ENCODE assay signal across 25 cellular contexts in the genomic region with DNA sequence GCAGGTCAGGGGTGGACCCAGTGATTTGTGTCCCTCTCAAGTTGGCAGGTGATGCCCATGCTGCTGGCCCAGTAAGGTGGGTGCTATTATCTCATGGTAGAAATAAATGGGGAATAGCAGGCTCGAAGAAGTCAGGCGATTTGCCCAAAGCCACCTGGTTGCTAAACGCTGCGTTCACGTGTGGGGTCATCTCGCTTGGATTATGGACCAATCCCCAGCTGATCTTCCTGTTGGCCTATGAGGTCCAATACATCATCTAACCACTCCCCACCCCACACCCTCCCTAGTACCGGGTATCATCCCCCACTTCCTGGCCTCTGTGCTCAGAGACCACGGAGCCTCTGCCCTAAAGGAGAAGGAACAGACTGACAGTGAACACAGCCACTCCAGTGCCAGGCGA. TPM values are rescaled to one million over a fixed set of nuclear protein-coding genes. Genes with fewer than 3 reads are reported as not detected.
A peak's percentile ranks its signal among the peaks of the same experiment; 100 is the strongest.
DNase-seq lines count a peak whose midpoint lies in the region; ATAC-seq, FAIRE-seq and TF ChIP-seq lines count a peak whose summit lies in the region.
"Had no signal": no experiment of that assay in that cellular context is flagged by ENCODE, and none has a peak within 500 bp of the region (broad histone marks: within the 10 kb centered on the region; RNA-seq: fewer than 3 reads in every experiment).

No MANE protein-coding gene starts in this region.

- H2BK12ac ChIP-seq in H1 (ENCODE audit: low read depth, low read length) (0 out of 2 replicates have a peak overlapping the region, but pooled peaks have one; percentile 17), neuronal stem cell (ENCODE audit: low read length) (no peak overlapping the region)

- H3K9me3 ChIP-seq in H1 (ENCODE audit: insufficient read depth in 2 of 2, low read depth in 1 of 2, low read length in 1 of 2): no peaks in the 10 kb centered on the region
- no peaks in the 10 kb centered on the region for H3K9me3 ChIP-seq in neuronal stem cell (replicated peaks in 1 of 2; ENCODE audit: control insufficient read depth in 2 of 2, insufficient read depth in 1 of 2, low read depth in 1 of 2, low read length in 2 of 2)
- H3K9me3 ChIP-seq: A549 had no signal

- H3K18ac ChIP-seq in H1 (ENCODE audit: extremely low read depth, low read length) (no peak overlapping the region), neuronal stem cell (ENCODE audit: low read length) (no peak overlapping the region)

- no peak overlapping the region for H3K9ac ChIP-seq in H1 (replicated peaks in 1 of 4; ENCODE audit: extremely low read depth in 1 of 4, low read depth in 3 of 4, low read length in 3 of 4)
- H3K9ac ChIP-seq in neuronal stem cell (ENCODE audit: low read depth, low read length, poor library complexity): no peak overlapping the region
- H3K9ac ChIP-seq: BLaER1 treated with 17β-estradiol and CSF1 and Interleukin-3, amounts not matched to agents 10 nM and 100 nM had no signal

- H3K36me3 ChIP-seq in H1 (ENCODE audit: control insufficient read depth in 2 of 4, insufficient read depth in 4 of 4, low read length in 3 of 4): no peaks in the 10 kb centered on the region
- no peaks in the 10 kb centered on the region for H3K36me3 ChIP-seq in neuronal stem cell (replicated peaks in 1 of 2; ENCODE audit: control insufficient read depth in 2 of 2, insufficient read depth in 2 of 2, low read length in 2 of 2)
- H3K36me3 ChIP-seq: BLaER1 treated with 17β-estradiol and CSF1 and Interleukin-3, amounts not matched to agents 10 nM and 100 nM had no signal

- CTCF ChIA-PET in H1 (lab: Charles Lee; ENCODE audit: partially characterized antibody): interaction anchor here (0.6 to 1.5 kb wide), 3 partner anchors 34 to 163 kb away, joined by 3 to 4 read pairs (median 3); no protein-coding TSS in a partner anchor

- H4K8ac ChIP-seq in H1 (ENCODE audit: extremely low read depth, insufficient read depth, low read length) (no peak overlapping the region), neuronal stem cell (ENCODE audit: low read depth, low read length) (no peak overlapping the region)

- H3K4me3 ChIP-seq in H1 (ENCODE audit: extremely low read depth in 1 of 4, insufficient read depth in 2 of 4, low read depth in 3 of 4, low read length in 4 of 4) (no peak overlapping the region), neuronal stem cell (ENCODE audit: low read length in 2 of 2) (no peak overlapping the region)
- H3K4me3 ChIP-seq: A549; BLaER1 treated with 17β-estradiol and CSF1 and Interleukin-3, amounts not matched to agents 10 nM and 100 nM; GM12878 had no signal

- no peak for TF ChIP-seq CTCF in H1 (IDR thresholded peaks at IDR 0.05; ENCODE audit: control extremely low read depth in 1 of 3, insufficient read depth in 1 of 3, low read depth in 1 of 3, low read length in 3 of 3)

- TF ChIP-seq EP300 in H1 (IDR thresholded peaks at IDR 0.05; ENCODE audit: borderline replicate concordance in 1 of 2, low read depth in 2 of 2, low read length in 2 of 2): no peak

- H3K79me1 ChIP-seq in H1 (ENCODE audit: low read depth, low read length) (no peaks in the 10 kb centered on the region), neuronal stem cell (ENCODE audit: low read depth, low read length) (no peaks in the 10 kb centered on the region)

- no peak overlapping the region for H3K23ac ChIP-seq in H1 (ENCODE audit: insufficient read length)
- H3K23ac ChIP-seq in neuronal stem cell (ENCODE audit: low read depth, low read length, poor library complexity): no peak overlapping the region

- DNase-seq in activated CD4-positive, CD25-positive, alpha-beta regulatory T cell treated with anti-CD3 and anti-CD28 coated beads, Interleukin-2, amount 50 U/mL, for 72 hours: peak; percentile 12
- DNase-seq in H1 (ENCODE audit: low read depth in 1 of 2, low spot score in 2 of 2) (no peak), neuronal stem cell (ENCODE audit: low spot score) (no peak), NCI-H146 treated with DMSO at 0.1 percent for 48 hours (lab: John Stamatoyannopoulos, UW; ENCODE audit: unreplicated experiment) (no peak)
- DNase-seq in stimulated activated naive CD8-positive, alpha-beta T cell treated with anti-CD3 and anti-CD28 coated beads, Interleukin-15, Interleukin-2, amounts not matched to agents 100 U/mL and 50 U/mL, for 24 hours: no peak
- DNase-seq: AML-193; CD4-positive, alpha-beta T cell; CD8-positive, alpha-beta memory T cell; COR-L47; DMS 273 treated with DMSO at 0.1 percent for 48 hours; DMS153; DMS53; DMS79; DND-41; EL; GDM1 had no signal

- H3K27ac ChIP-seq in H1 (ENCODE audit: low read depth, low read length) (no peak overlapping the region), neuronal stem cell (replicated peaks; ENCODE audit: low read length) (no peak overlapping the region)
- H3K27ac ChIP-seq: 22Rv1; A549; BLaER1 treated with 17β-estradiol and CSF1 and Interleukin-3, amounts not matched to agents 10 nM and 100 nM; C4-2B had no signal

- no peak overlapping the region for H4K91ac ChIP-seq in H1 (replicated peaks; ENCODE audit: insufficient read length, low read length)
- no peak overlapping the region for H4K91ac ChIP-seq in neuronal stem cell (ENCODE audit: low read depth, low read length, poor library complexity)

- TF ChIP-seq POLR2A in H1 (IDR thresholded peaks at IDR 0.05; ENCODE audit: control extremely low read depth in 1 of 2, low read depth in 2 of 2, low read length in 2 of 2): no peak

- no peak overlapping the region for H3K56ac ChIP-seq in H1 (replicated peaks; ENCODE audit: insufficient read length, low read depth, low read length)

- no peak overlapping the region for H3K4me2 ChIP-seq in H1 (ENCODE audit: insufficient read depth in 1 of 2, low read depth in 2 of 2, low read length in 2 of 2)
- no peak overlapping the region for H3K4me2 ChIP-seq in neuronal stem cell (ENCODE audit: insufficient read depth, low read length, poor library complexity, severe bottlenecking)
- H3K4me2 ChIP-seq: A549 had no signal

- H3K14ac ChIP-seq in H1 (ENCODE audit: insufficient read length) (no peak overlapping the region), neuronal stem cell (ENCODE audit: low read length) (no peak overlapping the region)

- no peak overlapping the region for H2AK5ac ChIP-seq in H1 (ENCODE audit: low read depth, low read length)
- H2AK5ac ChIP-seq in neuronal stem cell (ENCODE audit: low read depth, low read length): peak overlapping the region; percentile 38

- POLR2A ChIA-PET in H1 (lab: Charles Lee; ENCODE audit: partially characterized antibody): no interaction called here

- H4K5ac ChIP-seq in H1 (ENCODE audit: insufficient read length, low read depth, low read length): no peak overlapping the region

- H2BK120ac ChIP-seq in H1 (replicated peaks; ENCODE audit: low read depth, low read length) (no peak overlapping the region), neuronal stem cell (ENCODE audit: low read depth, low read length) (no peak overlapping the region)

- H3K4ac ChIP-seq in H1 (replicated peaks; ENCODE audit: insufficient read length, low read depth, low read length) (no peak overlapping the region), neuronal stem cell (ENCODE audit: low read length) (no peak overlapping the region)

- 87% methylated on average over 9 of the region's 9 CpGs; no CpG with 5 or more reads in 1 of the 2 experiments for whole genome bisulfite sequencing in H1 (ENCODE audit: extremely low coverage in 1 of 2, insufficient coverage in 1 of 2, insufficient read length in 1 of 2, insufficient replicate concordance in 2 of 2, low coverage in 1 of 2, low lambda C conversion rate in 2 of 2, missing lambda C conversion rate in 1 of 2), 2 experiments
- WGBS in neuronal stem cell (ENCODE audit: extremely low coverage in 2 of 2, insufficient read length in 2 of 2, insufficient replicate concordance in 1 of 2), 2 donors: no CpG with 5 or more reads among the region's 9 CpGs

- no peak for ATAC-seq in activated CD4-positive, CD25-positive, alpha-beta regulatory T cell treated with anti-CD3 and anti-CD28 coated beads, Interleukin-2, amount 50 U/mL, for 24 hours
- ATAC-seq in stimulated activated naive CD8-positive, alpha-beta T cell treated with anti-CD3 and anti-CD28 coated beads, Interleukin-15, Interleukin-2, amounts not matched to agents 100 U/mL and 50 U/mL, for 24 hours: no peak
- ATAC-seq: A549, GM12878 had no signal

- H3K4me1 ChIP-seq in H1 (replicated peaks in 1 of 4; ENCODE audit: control insufficient read depth in 3 of 4, insufficient read depth in 4 of 4, low read length in 3 of 4) (peaks cover 0 to 3% (median 0%) of the 10 kb centered on the region in 4 experiments; a peak in 2 of 7 replicates), neuronal stem cell (ENCODE audit: control insufficient read depth in 2 of 2, insufficient read depth in 1 of 2, low read depth in 1 of 2, low read length in 2 of 2) (peaks cover 22 to 26% of the 10 kb centered on the region in 2 donors)
- H3K4me1 ChIP-seq: A549 had no signal

- H3K79me2 ChIP-seq in H1 (ENCODE audit: control insufficient read depth in 1 of 2, insufficient read depth in 2 of 2, low read length in 2 of 2): peaks cover 0 to 3% of the 10 kb centered on the region in 2 experiments; a peak in 2 of 4 replicates

- H3K27me3 ChIP-seq in H1 (replicated peaks in 1 of 4; ENCODE audit: control insufficient read depth in 3 of 4, extremely low read depth in 1 of 4, insufficient read depth in 3 of 4, low read length in 3 of 4) (peaks cover 0 to 9% (median 6%) of the 10 kb centered on the region in 4 experiments; a peak in 4 of 7 replicates), neuronal stem cell (ENCODE audit: control insufficient read depth in 3 of 3, insufficient read depth in 3 of 3, low read depth in 1 of 3, low read length in 3 of 3) (peaks cover 0 to 74% (median 1%) of the 10 kb centered on the region in 3 experiments)

- TF ChIP-seq RAD21 in H1 (IDR thresholded peaks at IDR 0.05 in 1 of 2, conservative IDR thresholded peaks at IDR 0.05 in 1 of 2; ENCODE audit: low read depth in 2 of 2, low read length in 2 of 2): no peak

- H2BK20ac ChIP-seq in H1 (ENCODE audit: low read length): no peak overlapping the region

- H2BK5ac ChIP-seq in H1 (ENCODE audit: low read depth, low read length): no peak overlapping the region
- no peak overlapping the region for H2BK5ac ChIP-seq in neuronal stem cell (ENCODE audit: low read length)

- no peak for FAIRE-seq in H1 (lab: Jason Lieb, UNC)
- FAIRE-seq: A549, GM12878, GM12892, GM18507 had no signal

- no peaks in the 10 kb centered on the region for H3K23me2 ChIP-seq in H1 (ENCODE audit: low read depth, low read length)

- H2AFZ ChIP-seq in H1 (ENCODE audit: low read length): no peak overlapping the region
- H2AFZ ChIP-seq in neuronal stem cell (ENCODE audit: low read length): no peak overlapping the region

- H4K20me1 ChIP-seq in H1 (replicated peaks in 1 of 2; ENCODE audit: control insufficient read depth in 1 of 2, insufficient read depth in 2 of 2, low read length in 2 of 2): peaks cover 0 to 3% of the 10 kb centered on the region in 2 experiments
- H4K20me1 ChIP-seq: BLaER1 treated with 17β-estradiol and CSF1 and Interleukin-3, amounts not matched to agents 10 nM and 100 nM had no signal

- H2BK15ac ChIP-seq in H1 (ENCODE audit: low read length) (no peak overlapping the region), neuronal stem cell (ENCODE audit: low read length) (peak overlapping the region; percentile 10)

RNA-seq across cellular contexts. Expression of gene MSX1, which starts 18.3 kb away (rescaled TPM):
- not detected in 2 replicates for total RNA-seq in H1 (2021; fragmentation: NEBNext Ultra II Directional; extraction: Animal tissue kit (Norgen Biotek cat#: 25700))
- 0.47 and 0.75 TPM in 2 replicates for polyA plus RNA-seq in H1 (2011; rRNA removed)
- 0.34 TPM for polyA plus RNA-seq in H1 (2011; cell fraction: cytosol; rRNA removed)
- 2.0 TPM for polyA plus RNA-seq in H1 (2011; cell fraction: nucleus; rRNA removed)
- 0.23 to 0.44 TPM (median 0.34 TPM) in 4 replicates for polyA plus RNA-seq in H1 (2012, experiment 1 of 2)
- polyA plus RNA-seq in H1 (2012, experiment 2 of 2): 0.55 TPM
- 0.24 TPM for polyA plus RNA-seq in H1 (2013, experiment 1 of 2)
- 0.26 TPM for polyA plus RNA-seq in H1 (2013, experiment 2 of 2)
- polyA minus RNA-seq in H1 (2011; rRNA and poly(A)+ RNA removed): not detected in 2 replicates
- not detected for polyA minus RNA-seq in H1 (2011; cell fraction: cytosol; rRNA and poly(A)+ RNA removed)
- polyA minus RNA-seq in H1 (2011; cell fraction: nucleus; rRNA and poly(A)+ RNA removed): 0.30 TPM
- polyA plus RNA-seq in neuronal stem cell (2013, experiment 1 of 2): 1.6 TPM
- polyA plus RNA-seq in neuronal stem cell (2013, experiment 2 of 2): 1.8 TPM
- total RNA-seq: B cell; CD4-positive, alpha-beta T cell had no signal
- polyA plus RNA-seq: CD8-positive, alpha-beta memory T cell had no signal
